ENCODE assay signal across 8 cellular contexts in genomic region chr13:50085063-50085462, GRCh38.
DNase-seq lines count a peak whose midpoint lies in the region; ATAC-seq and TF ChIP-seq lines count a peak whose summit lies in the region.

No MANE protein-coding gene starts in this region.

- no peak overlapping the region for H3K27ac Mint-ChIP-seq in immature natural killer cell

- intact Hi-C loops in body of pancreas (cut with DNase I): no loop called here

- H3K4me3 Mint-ChIP-seq in immature natural killer cell: peak overlapping the region in 2 of 5 donors; percentile 10 to 32

- peaks cover 0 to 3% (median 0%) of the 10 kb centered on the region in 6 donors for H3K9me3 Mint-ChIP-seq in immature natural killer cell

- H3K4me1 Mint-ChIP-seq in immature natural killer cell: peaks cover 34 to 38% of the 10 kb centered on the region in 2 donors

- H3K36me3 ChIP-seq in body of pancreas (replicated peaks in 1 of 2; ENCODE audit: insufficient read depth in 1 of 2, low read depth in 2 of 2) (no peaks in the 10 kb centered on the region), lung (ENCODE audit: control insufficient read depth in 2 of 2, insufficient read depth in 2 of 2, low read length in 2 of 2) (no peaks in the 10 kb centered on the region)

- H3K27me3 Mint-ChIP-seq in immature natural killer cell (ENCODE audit: low read depth in 3 of 3): peaks cover 23 to 24% (median 24%) of the 10 kb centered on the region in 3 donors

- H3K9me3 ChIP-seq in body of pancreas (no peaks in the 10 kb centered on the region), lung (ENCODE audit: control insufficient read depth in 2 of 2, insufficient read depth in 1 of 2, low read length in 1 of 2) (no peaks in the 10 kb centered on the region)

- DNase-seq in SKM-1 treated with dmso at 0.1 percent for 144 hours (lab: John Stamatoyannopoulos, UW; ENCODE audit: unreplicated experiment): peak; percentile 20
- no peak for DNase-seq in SKM-1 (lab: John Stamatoyannopoulos, UW; ENCODE audit: unreplicated experiment)
- peak; percentile 29 for DNase-seq in NCI-H146 (lab: John Stamatoyannopoulos, UW)
- DNase-seq in body of pancreas: no peak
- no peak for DNase-seq in lung (ENCODE audit: low spot score)
- DNase-seq in NK-92 (lab: John Stamatoyannopoulos, UW; ENCODE audit: unreplicated experiment): no peak
- DNase-seq in immature natural killer cell: no peak
- DNase-seq in activated CD4-positive, alpha-beta T cell treated with anti-CD3 and anti-CD28 coated beads for 4 hours: no peak

- 1% methylated on average over 4 of the region's 4 CpGs for WGBS in body of pancreas, 2 donors
- 0 to 1% methylated on average over 4 of the region's 4 CpGs for WGBS in lung, 2 donors

- H3K4me3 ChIP-seq in body of pancreas (no peak overlapping the region), lung (no peak overlapping the region)

- H3K36me3 Mint-ChIP-seq in immature natural killer cell: no peaks in the 10 kb centered on the region

- ATAC-seq in body of pancreas (no peak), lung (ENCODE audit: insufficient read depth, low FRiP score) (no peak)

- H3K27ac ChIP-seq in body of pancreas (no peak overlapping the region), lung (ENCODE audit: low read depth in 1 of 2, low read length in 1 of 2) (no peak overlapping the region)

- H3K4me1 ChIP-seq in body of pancreas: peaks cover 28% of the 10 kb centered on the region
- peaks cover 2 to 3% of the 10 kb centered on the region in 2 donors for H3K4me1 ChIP-seq in lung (ENCODE audit: control insufficient read depth in 2 of 2, insufficient read depth in 2 of 2, low read length in 2 of 2)

- TF ChIP-seq CTCF in body of pancreas (IDR thresholded peaks at IDR 0.05) (peak; percentile 12 to 65 (median 52)), lung (IDR thresholded peaks at IDR 0.05; ENCODE audit: control extremely low read depth, extremely low read depth) (peak; percentile 35)

- no peaks in the 10 kb centered on the region for H3K27me3 ChIP-seq in body of pancreas
- no peaks in the 10 kb centered on the region for H3K27me3 ChIP-seq in lung (ENCODE audit: control insufficient read depth, insufficient read depth)

- no peak for TF ChIP-seq POLR2A in body of pancreas (IDR thresholded peaks at IDR 0.05)

Comparison
In these comparisons a context has a peak if more than half of its experiments do, and no peak if none do; other contexts are left out.
1. DNase-seq: peak in SKM-1 treated with dmso at 0.1 percent for 144 hours (single experiment) and NCI-H146 (single experiment); none in SKM-1 (single experiment), body of pancreas (0 of 4), lung (single experiment), NK-92 (single experiment), immature natural killer cell (0 of 3) and activated CD4-positive, alpha-beta T cell treated with anti-CD3 and anti-CD28 coated beads for 4 hours (0 of 2).